ENCODE assay signal across 8 cellular contexts in genomic region chr9:128370752-128371621, GRCh38. TPM values are rescaled to one million over a fixed set of nuclear protein-coding genes. Genes with fewer than 3 reads are reported as not detected.
DNase-seq lines count a peak whose midpoint lies in the region; FAIRE-seq and TF ChIP-seq lines count a peak whose summit lies in the region.

URM1 (plus strand) TSS chr9:128371374; CDS start chr9:128371381, 7 bp downstream.

- no peaks in the 10 kb centered on the region for H3K27me3 ChIP-seq in neutrophil

- peaks cover 12% of the 10 kb centered on the region for H3K36me3 Mint-ChIP-seq in HFFc6 (ENCODE audit: low read depth)
- peaks cover 5% of the 10 kb centered on the region for H3K36me3 Mint-ChIP-seq in activated naive CD4-positive, alpha-beta T cell treated with anti-CD3 and anti-CD28 coated beads for 36 hours (ENCODE audit: low read depth)

- TF ChIP-seq POLR2A in NB4 (IDR thresholded peaks at IDR 0.05; ENCODE audit: extremely low read depth, insufficient read length), result peak; percentile 60

- H3K4me1 ChIP-seq in neutrophil (ENCODE audit: control insufficient read depth in 1 of 2, insufficient read depth in 1 of 2, low read depth in 1 of 2, low read length in 1 of 2), result peaks cover 20 to 21% of the 10 kb centered on the region in 2 experiments

- peak within 1 kb of the TSS; percentile 93 for H3K4me3 Mint-ChIP-seq in HFFc6
- H3K4me3 Mint-ChIP-seq in activated naive CD4-positive, alpha-beta T cell treated with anti-CD3 and anti-CD28 coated beads for 36 hours, result peak within 1 kb of the TSS; percentile 92

- H3K9me3 Mint-ChIP-seq in HFFc6, result no peaks in the 10 kb centered on the region
- H3K9me3 Mint-ChIP-seq in activated naive CD4-positive, alpha-beta T cell treated with anti-CD3 and anti-CD28 coated beads for 36 hours, result no peaks in the 10 kb centered on the region

- H3K4me1 Mint-ChIP-seq in HFFc6 (ENCODE audit: low read depth), result peaks cover 36% of the 10 kb centered on the region
- peaks cover 28% of the 10 kb centered on the region for H3K4me1 Mint-ChIP-seq in activated naive CD4-positive, alpha-beta T cell treated with anti-CD3 and anti-CD28 coated beads for 36 hours (ENCODE audit: low read depth)

- DNase-seq in GM04503 (ENCODE audit: low read depth), result peak; percentile 87
- DNase-seq in HFFc6, result peak; percentile 97
- DNase-seq in NB4 (ENCODE audit: low read depth), result peak; percentile 97
- peak; percentile 91 for DNase-seq in SK-N-DZ (ENCODE audit: low spot score)
- peak; percentile 97 for DNase-seq in activated naive CD4-positive, alpha-beta T cell treated with anti-CD3 and anti-CD28 coated beads for 36 hours
- DNase-seq in frontal cortex (ENCODE audit: low spot score in 2 of 2), result peak; percentile 91 to 94

- peak within 1 kb of the TSS; percentile 93 for H3K27ac ChIP-seq in neutrophil

- no peak for FAIRE-seq in frontal cortex (lab: Jason Lieb, UNC)

- peak within 1 kb of the TSS; percentile 97 for H3K27ac Mint-ChIP-seq in HFFc6
- H3K27ac Mint-ChIP-seq in activated naive CD4-positive, alpha-beta T cell treated with anti-CD3 and anti-CD28 coated beads for 36 hours, result peak within 1 kb of the TSS; percentile 92

- CTCF ChIA-PET in activated naive CD4-positive, alpha-beta T cell treated with anti-CD3 and anti-CD28 coated beads for 36 hours (lab: Charles Lee), result interaction anchor here (0.5 to 2.3 kb wide), 8 partner anchors 9 to 269 kb away, joined by 3 to 28 read pairs (median 4); no protein-coding TSS in a partner anchor

- H3K9me3 ChIP-seq in neutrophil, result no peaks in the 10 kb centered on the region

- H3K4me3 ChIP-seq in NB4 (ENCODE audit: low read depth, low read length) (peak within 1 kb of the TSS; percentile 100), neutrophil (ENCODE audit: low read depth in 1 of 2, low read length in 1 of 2) (peak within 1 kb of the TSS; percentile 73 to 81)

- H3K27me3 Mint-ChIP-seq in HFFc6 (ENCODE audit: insufficient read depth), result no peaks in the 10 kb centered on the region
- no peaks in the 10 kb centered on the region for H3K27me3 Mint-ChIP-seq in activated naive CD4-positive, alpha-beta T cell treated with anti-CD3 and anti-CD28 coated beads for 36 hours (ENCODE audit: low read depth)

- intact Hi-C loops in activated naive CD4-positive, alpha-beta T cell treated with anti-CD3 and anti-CD28 coated beads for 36 hours (cut with micrococcal nuclease), result loop anchor here (1.0 to 5.0 kb wide), 9 partner anchors 9 to 447 kb away; partner anchors contain the start of genes COQ4, ENDOG, GLE1 and GOLGA2

- H3K36me3 ChIP-seq in neutrophil, result no peaks in the 10 kb centered on the region

- peak; percentile 29; the same call in 1 of the 2 replicates for TF ChIP-seq CTCF in HFFc6 (IDR thresholded peaks at IDR 0.05)
- TF ChIP-seq CTCF in NB4 (IDR thresholded peaks at IDR 0.05; ENCODE audit: low read depth, low read length), result no peak
- TF ChIP-seq CTCF in neutrophil (IDR thresholded peaks at IDR 0.05), result peak; percentile 37
- no peak for TF ChIP-seq CTCF in subcutaneous adipose tissue (IDR thresholded peaks at IDR 0.05; ENCODE audit: low read depth)

RNA-seq across cellular contexts. Expression of gene URM1, which starts in this region (rescaled TPM):
- 10 to 100 TPM; 63.8 to 75.5 (median 70.2) TPM for total RNA-seq in HFFc6 (2021; fragmentation: NEBNext Ultra II Directional; extraction: Animal tissue kit (Norgen Biotek cat#: 25700))
- 62.2 and 79.0 TPM in 2 replicates for polyA plus RNA-seq in SK-N-DZ (2014; cell fraction: cytosol; rRNA removed)
- 53.9 and 93.5 TPM in 2 replicates for polyA plus RNA-seq in SK-N-DZ (2014; cell fraction: nucleus; rRNA removed)
- 10 to 100 TPM; 44.4 to 45.2 TPM for total RNA-seq in activated naive CD4-positive, alpha-beta T cell treated with anti-CD3 and anti-CD28 coated beads for 36 hours
- 17.9 TPM for total RNA-seq in frontal cortex
- 10 to 100 TPM; 17.8 to 20.9 (median 19.7) TPM for total RNA-seq in subcutaneous adipose tissue

Comparison
In these comparisons a context has a peak if more than half of its experiments do, and no peak if none do; other contexts are left out.
1. Peak in every context shown above with its lines: DNase-seq, H3K4me3 ChIP-seq and H3K27ac ChIP-seq.
2. CTCF ChIP-seq: peak in HFFc6 (single experiment) and neutrophil (single experiment); none in NB4 (single experiment) and subcutaneous adipose tissue (single experiment).